Comparison of ENCODE assay signal across 8 cellular contexts in the genomic region with DNA sequence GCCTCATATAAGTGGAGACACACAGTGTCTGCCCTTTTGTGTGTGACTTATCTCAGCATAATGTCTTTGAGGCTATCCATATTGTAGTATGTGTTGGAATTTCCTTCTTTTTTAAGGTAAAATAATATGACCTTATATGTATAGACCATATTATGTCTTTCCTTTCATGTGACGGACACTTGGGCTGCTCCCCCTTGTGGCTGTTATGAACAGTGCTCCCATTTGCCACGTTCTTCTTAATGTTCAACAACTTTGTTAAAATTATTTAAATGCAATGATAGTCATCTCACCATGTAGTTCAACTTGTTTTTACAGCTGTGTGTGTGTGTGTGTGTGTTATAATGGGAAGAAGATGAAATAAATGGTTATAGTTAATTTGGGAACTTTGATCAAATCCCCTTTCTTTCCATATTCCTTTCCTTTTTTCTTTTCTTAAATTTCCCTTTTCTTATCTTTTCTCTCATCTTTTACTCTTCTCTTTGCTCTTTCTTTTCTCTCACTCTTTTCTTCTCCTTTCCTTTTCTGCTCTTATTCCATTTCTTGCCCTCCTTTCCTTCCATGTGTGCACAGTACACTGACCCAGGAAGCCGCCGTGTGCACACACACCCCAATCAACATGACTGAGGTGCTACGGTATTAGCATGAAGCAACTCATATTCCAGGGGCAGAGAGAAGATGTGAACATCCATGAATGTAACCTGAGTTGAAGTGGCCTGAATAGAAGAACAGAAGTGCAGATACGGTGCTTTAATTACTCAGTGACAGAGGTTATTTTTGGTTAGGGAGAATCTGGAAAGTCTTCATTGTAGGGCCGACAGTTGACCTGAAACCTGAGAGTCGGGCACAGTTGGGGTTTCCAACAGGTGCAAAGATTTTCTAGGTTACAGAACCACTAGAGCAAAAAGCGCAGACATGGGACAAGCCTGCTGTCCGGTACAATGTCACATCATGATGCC.
A peak's percentile ranks its signal among the peaks of the same experiment; 100 is the strongest.
DNase-seq lines count a peak whose midpoint lies in the region; ATAC-seq and TF ChIP-seq lines count a peak whose summit lies in the region.

No MANE protein-coding gene starts in this region.

- peak; percentile 56 for DNase-seq in Ammon's horn (ENCODE audit: low spot score)
- DNase-seq in NCI-H345 treated with DMSO at 0.1 percent for 48 hours (lab: John Stamatoyannopoulos, UW; ENCODE audit: unreplicated experiment) = peak; percentile 19
- peak; percentile 19 for DNase-seq in activated T-cell treated with anti-CD3 and anti-CD28 coated beads for 4 hours
- DNase-seq in fibroblast of villous mesenchyme (ENCODE audit: low read depth) = peak; percentile 53
- peak; percentile 11 for DNase-seq in pulmonary artery endothelial cell (ENCODE audit: low read depth, low spot score)
- DNase-seq in T1000 (lab: John Stamatoyannopoulos, UW) = no peak
- DNase-seq in GF-D8 (lab: John Stamatoyannopoulos, UW) = no peak

- ATAC-seq in GM18867 (IDR thresholded peaks at IDR 0.05; ENCODE audit: unreplicated experiment) = peak; percentile 55

- TF ChIP-seq CTCF in fibroblast of villous mesenchyme (IDR thresholded peaks at IDR 0.05; ENCODE audit: insufficient read depth, low read depth, low read length) = peak; percentile 76

- H3K4me3 ChIP-seq in fibroblast of villous mesenchyme (ENCODE audit: low read depth, low read length) = no peak overlapping the region

Comparison
In these comparisons a context has a peak if more than half of its experiments do, and no peak if none do; other contexts are left out.
1. DNase-seq: peak in Ammon's horn (single experiment), NCI-H345 treated with DMSO at 0.1 percent for 48 hours (single experiment), activated T-cell treated with anti-CD3 and anti-CD28 coated beads for 4 hours (single experiment), fibroblast of villous mesenchyme (single experiment) and pulmonary artery endothelial cell (single experiment); none in T1000 (single experiment) and GF-D8 (single experiment).